ENCODE assay signal across 8 cellular contexts in the genomic region with DNA sequence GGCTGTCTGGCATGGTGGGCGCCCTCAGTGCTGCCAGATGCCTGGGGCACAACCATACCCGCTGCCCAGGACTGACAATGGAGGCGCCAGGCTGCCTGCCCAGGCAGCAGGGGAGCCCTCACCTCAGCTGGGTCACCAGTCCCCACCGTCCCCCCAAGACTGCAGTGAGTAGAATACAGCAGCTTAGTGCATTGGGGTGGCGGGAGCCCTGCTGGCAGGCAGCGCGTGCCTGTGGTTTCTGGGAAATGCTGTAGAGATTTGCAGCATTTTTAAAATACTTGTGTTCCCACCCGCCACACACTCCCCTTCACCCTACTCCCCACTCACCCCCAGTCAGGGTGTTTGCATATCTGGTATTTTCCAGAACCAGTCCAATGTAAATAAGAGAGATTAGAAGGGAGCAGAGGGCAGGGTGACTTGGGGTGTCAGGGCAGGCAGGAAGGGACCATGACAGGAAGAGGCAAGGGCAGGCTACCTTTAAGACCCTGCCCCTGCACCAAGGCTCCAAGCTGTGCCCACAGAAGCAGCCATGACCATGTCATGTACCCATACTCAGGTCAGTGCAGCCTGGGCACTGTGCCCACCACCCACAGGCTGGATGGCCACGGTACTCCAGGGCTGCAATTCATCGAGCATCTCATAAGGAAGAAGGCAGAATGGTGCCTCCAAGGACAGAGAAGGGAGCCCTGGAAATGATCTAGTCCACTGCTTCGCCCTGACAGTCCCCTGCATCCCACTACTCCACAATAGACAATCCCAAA. TPM values are rescaled to one million over a fixed set of nuclear protein-coding genes. Genes with fewer than 3 reads are reported as not detected.
DNase-seq lines count a peak whose midpoint lies in the region; ATAC-seq and TF ChIP-seq lines count a peak whose summit lies in the region.

No MANE protein-coding gene starts in this region.

- no peaks in the 10 kb centered on the region for H3K9me3 ChIP-seq in fibroblast of lung (ENCODE audit: control insufficient read depth, insufficient read depth, low read depth, low read length)
- H3K9me3 ChIP-seq in smooth muscle cell (replicated peaks; ENCODE audit: low read depth), result no peaks in the 10 kb centered on the region

- DNase-seq in G401 (ENCODE audit: low spot score), result peak; percentile 65
- no peak for DNase-seq in T-cell
- DNase-seq in fibroblast of lung (ENCODE audit: low read depth in 2 of 2), result peak; percentile 67 to 88
- DNase-seq in smooth muscle cell (lab: John Stamatoyannopoulos, UW; ENCODE audit: unreplicated experiment), result no peak
- no peak for DNase-seq in stimulated activated CD4-positive, alpha-beta T cell treated with anti-CD3 and anti-CD28 coated beads, Interleukin-1b, Interleukin-23, amount 100 ng/mL, for 48 hours
- DNase-seq in activated CD4-positive, CD25-positive, alpha-beta regulatory T cell treated with anti-CD3 and anti-CD28 coated beads, Interleukin-2, amount 50 U/mL, for 72 hours, result no peak
- no peak for DNase-seq in T1000 (lab: John Stamatoyannopoulos, UW)
- no peak for DNase-seq in occipital lobe (lab: John Stamatoyannopoulos, UW)

- WGBS in smooth muscle cell (ENCODE audit: low lambda C conversion rate), result 49% methylated on average over 11 of the region's 11 CpGs

- no peak for ATAC-seq in T-cell (replicated peaks in 1 of 4)

- peaks cover 48% of the 10 kb centered on the region for H3K4me1 ChIP-seq in fibroblast of lung (ENCODE audit: control insufficient read depth, extremely low read depth, insufficient read depth, low read length)
- peaks cover 24% of the 10 kb centered on the region for H3K4me1 ChIP-seq in smooth muscle cell (ENCODE audit: low read depth)

- CTCF ChIA-PET in T-cell (lab: Charles Lee), result no interaction called here

- TF ChIP-seq CTCF in fibroblast of lung (conservative IDR thresholded peaks at IDR 0.05 in 1 of 2, IDR thresholded peaks at IDR 0.05 in 1 of 2; ENCODE audit: low read depth in 1 of 2, low read length in 2 of 2) (no peak), smooth muscle cell (IDR thresholded peaks at IDR 0.05; ENCODE audit: borderline replicate concordance, insufficient read depth, poor library complexity, severe bottlenecking) (no peak)

- H4K20me1 ChIP-seq in fibroblast of lung (ENCODE audit: control insufficient read depth, extremely low read depth, insufficient read depth, low read length) (no peaks in the 10 kb centered on the region), smooth muscle cell (ENCODE audit: low read depth) (peaks cover 88% of the 10 kb centered on the region)

- H3K9me3 Mint-ChIP-seq in T-cell, result no peaks in the 10 kb centered on the region

- H2AFZ ChIP-seq in fibroblast of lung (ENCODE audit: low read length), result no peak overlapping the region
- no peak overlapping the region for H2AFZ ChIP-seq in smooth muscle cell (ENCODE audit: low read depth)

- no peak overlapping the region for H3K4me3 Mint-ChIP-seq in T-cell

- no peak overlapping the region for H3K9ac ChIP-seq in fibroblast of lung (ENCODE audit: insufficient read depth, low read length)
- H3K9ac ChIP-seq in smooth muscle cell (ENCODE audit: low read depth), result no peak overlapping the region

- peak overlapping the region; percentile 68 to 69 for H3K27ac Mint-ChIP-seq in T-cell

- no peak overlapping the region for H3K4me3 ChIP-seq in fibroblast of lung (replicated peaks in 1 of 4; ENCODE audit: control extremely low read depth in 1 of 4, insufficient read depth in 1 of 4, low read depth in 3 of 4, low read length in 4 of 4)
- H3K4me3 ChIP-seq in smooth muscle cell, result no peak overlapping the region

- no peaks in the 10 kb centered on the region for H3K36me3 Mint-ChIP-seq in T-cell

- in situ Hi-C loops in G401 (cut with HindIII; ENCODE audit: low sequenced_read_pairs), result loop anchor here (25.0 kb wide), 1 partner anchor 104 kb away; no protein-coding TSS in a partner anchor

- peaks cover 23 to 39% (median 38%) of the 10 kb centered on the region in 3 donors for H3K4me1 Mint-ChIP-seq in T-cell

- peak overlapping the region; percentile 67 for H3K4me2 ChIP-seq in fibroblast of lung (ENCODE audit: extremely low read depth, insufficient read depth, low read length)
- H3K4me2 ChIP-seq in smooth muscle cell, result peak overlapping the region; percentile 62

- peaks cover 3% of the 10 kb centered on the region for H3F3A ChIP-seq in smooth muscle cell (ENCODE audit: low read depth)

- no peaks in the 10 kb centered on the region for H3K27me3 ChIP-seq in fibroblast of lung (ENCODE audit: control insufficient read depth, insufficient read depth, low read length)
- no peaks in the 10 kb centered on the region for H3K27me3 ChIP-seq in smooth muscle cell (ENCODE audit: low read depth)

- peak overlapping the region; percentile 46 for H3K27ac ChIP-seq in fibroblast of lung (ENCODE audit: insufficient read depth, low read length)
- no peak overlapping the region for H3K27ac ChIP-seq in smooth muscle cell (ENCODE audit: low read depth)

- POLR2A ChIA-PET in T-cell (lab: Charles Lee), result no interaction called here

- H3K79me2 ChIP-seq in fibroblast of lung (ENCODE audit: control insufficient read depth, insufficient read depth, low read length), result no peaks in the 10 kb centered on the region
- H3K79me2 ChIP-seq in smooth muscle cell (ENCODE audit: low read depth), result peaks cover 4% of the 10 kb centered on the region

- no peaks in the 10 kb centered on the region for H3K27me3 Mint-ChIP-seq in T-cell

- H3K36me3 ChIP-seq in fibroblast of lung (ENCODE audit: control insufficient read depth, insufficient read depth, low read length) (no peaks in the 10 kb centered on the region), smooth muscle cell (ENCODE audit: low read depth) (no peaks in the 10 kb centered on the region)

RNA-seq across cellular contexts. Expression of a gene that starts 21.5 kb away (rescaled TPM):
- total RNA-seq in G401 (2014; rRNA removed; shearing (Covaris generic)), result 26.0 and 42.1 TPM in 2 replicates
- total RNA-seq in T-cell (100 to 1,000 TPM; 119 to 151 (median 145) TPM), fibroblast of lung (50.3 and 133 TPM in 2 replicates), smooth muscle cell (16.0 and 18.0 TPM in 2 replicates), occipital lobe (68.5 TPM)
- polyA plus RNA-seq in fibroblast of lung (11.7 and 17.5 TPM in 2 replicates), smooth muscle cell (21.2 and 22.1 TPM in 2 replicates)
- polyA plus RNA-seq in fibroblast of lung (2012), result 34.5 and 50.8 TPM in 2 replicates
- 70.6 and 134 TPM in 2 replicates for polyA minus RNA-seq in fibroblast of lung (ENCODE audit: low replicate concordance)

Comparison
In these comparisons a context has a peak if more than half of its experiments do, and no peak if none do; other contexts are left out.
1. DNase-seq: peak in G401 (single experiment) and fibroblast of lung (2 of 2); none in T-cell (0 of 34), smooth muscle cell (single experiment), stimulated activated CD4-positive, alpha-beta T cell treated with anti-CD3 and anti-CD28 coated beads, Interleukin-1b, Interleukin-23, amount 100 ng/mL, for 48 hours (single experiment), activated CD4-positive, CD25-positive, alpha-beta regulatory T cell treated with anti-CD3 and anti-CD28 coated beads, Interleukin-2, amount 50 U/mL, for 72 hours (single experiment), T1000 (single experiment) and occipital lobe (single experiment).